Comparison of ENCODE assay signal across 39 cellular contexts in the genomic region with DNA sequence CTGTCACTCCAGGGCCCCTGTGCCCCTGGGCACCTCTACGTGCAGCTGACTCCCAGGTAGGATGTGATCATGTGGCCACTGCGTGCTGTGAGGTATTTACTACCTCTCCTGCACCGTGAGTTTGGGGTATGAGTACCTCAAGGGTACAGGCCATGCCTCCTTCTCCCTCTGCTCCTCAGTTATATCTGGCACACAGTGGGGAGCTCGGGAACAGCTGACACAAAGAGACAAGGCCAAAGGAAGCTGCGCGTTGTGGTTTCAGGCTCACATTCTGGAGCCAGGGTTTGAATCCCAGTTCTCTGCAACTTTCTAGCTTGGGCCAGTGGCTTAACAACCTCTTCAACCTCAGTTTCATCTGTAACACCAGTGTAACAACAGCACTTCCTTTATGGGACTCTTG. TPM values are rescaled to one million over a fixed set of nuclear protein-coding genes. Genes with fewer than 3 reads are reported as not detected.
"Had no signal": no experiment of that assay in that cellular context is flagged by ENCODE, and none has a peak within 500 bp of the region (broad histone marks: within the 10 kb centered on the region; RNA-seq: fewer than 3 reads in every experiment).

No MANE protein-coding gene starts in this region.

- H3K9me3 ChIP-seq: MG63 had no signal

- H3K4me3 ChIP-seq: MG63 had no signal

- H3K27me3 ChIP-seq: MG63 had no signal

- H3K36me3 ChIP-seq: MG63 had no signal

- DNase-seq: Karpas-422, Kasumi-1, MG63, MM.1S, MV-4-11, NCI-H1048, NCI-H1092, NCI-H1092 treated with DMSO at 0.1 percent for 48 hours, NCI-H1105, NCI-H1105 treated with DMSO at 0.1 percent for 48 hours, NCI-H1417, NCI-H1417 treated with DMSO at 0.1 percent for 48 hours, NCI-H1436, NCI-H1436 treated with DMSO at 0.1 percent for 48 hours, NCI-H146, NCI-H1694, NCI-H1694 treated with DMSO at 0.1 percent for 48 hours, NCI-H187, NCI-H187 treated with DMSO at 0.1 percent for 48 hours, NCI-H1930, NCI-H2029, NCI-H2029 treated with DMSO at 0.1 percent for 48 hours, NCI-H2081, NCI-H2081 treated with DMSO at 0.1 percent for 48 hours, NCI-H2107, NCI-H2171, NCI-H2171 treated with DMSO at 0.1 percent for 48 hours, NCI-H2227 treated with DMSO at 0.1 percent for 48 hours, NCI-H226, NCI-H345, NCI-H446, NCI-H446 treated with DMSO at 0.1 percent for 48 hours, NCI-H510A, NCI-H510A treated with DMSO at 0.1 percent for 48 hours, NCI-H524 treated with DMSO at 0.1 percent for 48 hours had no signal

RNA-seq across cellular contexts. Expression of gene SLC6A12, which starts 7.8 kb away (rescaled TPM):
- total RNA-seq: LHCN-M2, M059J, MCF 10A, NCI-H460 had no signal

RNA-seq across cellular contexts. Expression of gene SLC6A13, which starts 40.9 kb away (rescaled TPM):
- total RNA-seq: M059J had no signal
